In genomic region chr7:23530901-23531793, GRCh38 we compare ENCODE assay signal across 1 cellular context.
TF ChIP-seq lines count a peak whose summit lies in the region.

No MANE protein-coding gene starts in this region.

TF ChIP-seq in HCT116, 20 proteins besides CTCF, POLR2A, EP300 and RAD21 (continued from another document):
- TF ChIP-seq TCF7L2 (IDR thresholded peaks at IDR 0.05; ENCODE audit: borderline replicate concordance, extremely low read depth, insufficient read depth, insufficient read length) (no peak), ZBTB33 (IDR thresholded peaks at IDR 0.05; ENCODE audit: extremely low read depth, insufficient replicate concordance, low read length) (no peak), SRF (IDR thresholded peaks at IDR 0.05; ENCODE audit: low read depth) (no peak), ZNF274 (IDR thresholded peaks at IDR 0.05; ENCODE audit: low read depth, low read length) (no peak)
